Comparison of ENCODE assay signal across 21 cellular contexts in genomic region chr9:92639791-92640271, GRCh38. TPM values are rescaled to one million over a fixed set of nuclear protein-coding genes. Genes with fewer than 3 reads are reported as not detected.
DNase-seq lines count a peak whose midpoint lies in the region; ATAC-seq and TF ChIP-seq lines count a peak whose summit lies in the region.
"Had no signal": no experiment of that assay in that cellular context is flagged by ENCODE, and none has a peak within 500 bp of the region (broad histone marks: within the 10 kb centered on the region; RNA-seq: fewer than 3 reads in every experiment).

No MANE protein-coding gene starts in this region.

- DNase-seq in activated CD8-positive, alpha-beta memory T cell treated with anti-CD3 and anti-CD28 coated beads, Interleukin-2, amount 10 ng/mL, durations not matched to agents 7 days and 5 days = peak; percentile 36
- no peak for DNase-seq in activated CD8-positive, alpha-beta memory T cell treated with anti-CD3 and anti-CD28 coated beads for 24 hours
- DNase-seq in coronary artery (ENCODE audit: low spot score) = peak; percentile 60
- peak; percentile 75 for DNase-seq in osteocyte (ENCODE audit: extremely low spot score, unreplicated experiment)
- peak; percentile 23 for DNase-seq in ureter (ENCODE audit: low spot score)
- no peak for DNase-seq in kidney tubule cell (ENCODE audit: low spot score)
- no peak for DNase-seq in SJCRH30
- DNase-seq in activated CD4-positive, CD25-positive, alpha-beta regulatory T cell treated with anti-CD3 and anti-CD28 coated beads, Interleukin-2, amount 50 U/mL, for 72 hours = no peak
- DNase-seq: CD4-positive, CD25-positive, alpha-beta regulatory T cell; COR-L47; DMS153; GF-D8; KG1; NCI-H187; NCI-H2107; NCI-H2227 treated with DMSO at 0.1 percent for 48 hours; NCI-H510A treated with DMSO at 0.1 percent for 48 hours; SIG-M5 had no signal

- H3K4me1 Mint-ChIP-seq in activated CD8-positive, alpha-beta memory T cell treated with anti-CD3 and anti-CD28 coated beads, Interleukin-2, amount 10 ng/mL, durations not matched to agents 7 days and 5 days = no peaks in the 10 kb centered on the region
- peaks cover 2% of the 10 kb centered on the region for H3K4me1 Mint-ChIP-seq in osteocyte (ENCODE audit: unreplicated experiment)
- H3K4me1 Mint-ChIP-seq: B cell had no signal

- H3K27ac ChIP-seq in coronary artery = no peak overlapping the region
- no peak overlapping the region for H3K27ac ChIP-seq in SJCRH30

- H3K27me3 Mint-ChIP-seq in activated CD8-positive, alpha-beta memory T cell treated with anti-CD3 and anti-CD28 coated beads, Interleukin-2, amount 10 ng/mL, durations not matched to agents 7 days and 5 days = no peaks in the 10 kb centered on the region
- no peaks in the 10 kb centered on the region for H3K27me3 Mint-ChIP-seq in osteocyte (ENCODE audit: unreplicated experiment)
- H3K27me3 Mint-ChIP-seq: B cell; CD4-positive, CD25-positive, alpha-beta regulatory T cell had no signal

- H3K9me3 ChIP-seq in SJCRH30 (replicated peaks) = no peaks in the 10 kb centered on the region

- no peak overlapping the region for H3K27ac Mint-ChIP-seq in activated CD8-positive, alpha-beta memory T cell treated with anti-CD3 and anti-CD28 coated beads, Interleukin-2, amount 10 ng/mL, durations not matched to agents 7 days and 5 days
- H3K27ac Mint-ChIP-seq in osteocyte (ENCODE audit: unreplicated experiment) = no peak overlapping the region
- H3K27ac Mint-ChIP-seq: B cell; CD4-positive, CD25-positive, alpha-beta regulatory T cell had no signal

- H3K9me3 Mint-ChIP-seq in activated CD8-positive, alpha-beta memory T cell treated with anti-CD3 and anti-CD28 coated beads, Interleukin-2, amount 10 ng/mL, durations not matched to agents 7 days and 5 days (ENCODE audit: low read depth) = no peaks in the 10 kb centered on the region
- no peaks in the 10 kb centered on the region for H3K9me3 Mint-ChIP-seq in osteocyte (ENCODE audit: unreplicated experiment)

- H3K4me3 Mint-ChIP-seq in activated CD8-positive, alpha-beta memory T cell treated with anti-CD3 and anti-CD28 coated beads, Interleukin-2, amount 10 ng/mL, durations not matched to agents 7 days and 5 days = no peak overlapping the region
- no peak overlapping the region for H3K4me3 Mint-ChIP-seq in osteocyte (ENCODE audit: unreplicated experiment)
- H3K4me3 Mint-ChIP-seq: B cell; CD4-positive, CD25-positive, alpha-beta regulatory T cell had no signal

- H3K4me3 ChIP-seq in coronary artery = no peak overlapping the region
- no peak overlapping the region for H3K4me3 ChIP-seq in SJCRH30
- H3K4me3 ChIP-seq: GM12878 had no signal

- H3K36me3 Mint-ChIP-seq in activated CD8-positive, alpha-beta memory T cell treated with anti-CD3 and anti-CD28 coated beads, Interleukin-2, amount 10 ng/mL, durations not matched to agents 7 days and 5 days = peaks cover 25% of the 10 kb centered on the region
- peaks cover 43% of the 10 kb centered on the region for H3K36me3 Mint-ChIP-seq in osteocyte (ENCODE audit: unreplicated experiment)

- CTCF ChIA-PET in activated CD8-positive, alpha-beta memory T cell treated with anti-CD3 and anti-CD28 coated beads, Interleukin-2, amount 10 ng/mL, durations not matched to agents 7 days and 5 days (lab: Charles Lee) = no interaction called here

- H3K27me3 ChIP-seq in SJCRH30 = no peaks in the 10 kb centered on the region

- ATAC-seq in activated CD8-positive, alpha-beta memory T cell treated with anti-CD3 and anti-CD28 coated beads, Interleukin-2, amount 10 ng/mL, durations not matched to agents 7 days and 5 days = no peak
- ATAC-seq: GM12878, HepG2 had no signal

- TF ChIP-seq CTCF in coronary artery (IDR thresholded peaks at IDR 0.05) (no peak), osteocyte (IDR thresholded peaks at IDR 0.05) (no peak)

- peaks cover 30% of the 10 kb centered on the region for H3K36me3 ChIP-seq in SJCRH30

- no peaks in the 10 kb centered on the region for H3K4me1 ChIP-seq in SJCRH30

RNA-seq across cellular contexts. Expression of gene IPPK, which starts 30.1 kb away (rescaled TPM):
- total RNA-seq in activated CD8-positive, alpha-beta memory T cell treated with anti-CD3 and anti-CD28 coated beads, Interleukin-2, amount 10 ng/mL, durations not matched to agents 7 days and 5 days = 10 to 100 TPM; 11.4 to 15.1 TPM
- total RNA-seq in osteocyte (6.4 and 7.4 TPM in 2 replicates), ureter (11.9 TPM)
- 15.8 and 16.7 TPM in 2 replicates for total RNA-seq in SJCRH30 (2014; rRNA removed; shearing (Covaris generic))

Comparison
In these comparisons a context has a peak if more than half of its experiments do, and no peak if none do; other contexts are left out.
1. DNase-seq: peak in activated CD8-positive, alpha-beta memory T cell treated with anti-CD3 and anti-CD28 coated beads, Interleukin-2, amount 10 ng/mL, durations not matched to agents 7 days and 5 days (single experiment), coronary artery (single experiment), osteocyte (single experiment) and ureter (single experiment); none in activated CD8-positive, alpha-beta memory T cell treated with anti-CD3 and anti-CD28 coated beads for 24 hours (single experiment), kidney tubule cell (single experiment), SJCRH30 (0 of 2) and activated CD4-positive, CD25-positive, alpha-beta regulatory T cell treated with anti-CD3 and anti-CD28 coated beads, Interleukin-2, amount 50 U/mL, for 72 hours (single experiment).